ENCODE assay signal across 1 cellular context in the genomic region with DNA sequence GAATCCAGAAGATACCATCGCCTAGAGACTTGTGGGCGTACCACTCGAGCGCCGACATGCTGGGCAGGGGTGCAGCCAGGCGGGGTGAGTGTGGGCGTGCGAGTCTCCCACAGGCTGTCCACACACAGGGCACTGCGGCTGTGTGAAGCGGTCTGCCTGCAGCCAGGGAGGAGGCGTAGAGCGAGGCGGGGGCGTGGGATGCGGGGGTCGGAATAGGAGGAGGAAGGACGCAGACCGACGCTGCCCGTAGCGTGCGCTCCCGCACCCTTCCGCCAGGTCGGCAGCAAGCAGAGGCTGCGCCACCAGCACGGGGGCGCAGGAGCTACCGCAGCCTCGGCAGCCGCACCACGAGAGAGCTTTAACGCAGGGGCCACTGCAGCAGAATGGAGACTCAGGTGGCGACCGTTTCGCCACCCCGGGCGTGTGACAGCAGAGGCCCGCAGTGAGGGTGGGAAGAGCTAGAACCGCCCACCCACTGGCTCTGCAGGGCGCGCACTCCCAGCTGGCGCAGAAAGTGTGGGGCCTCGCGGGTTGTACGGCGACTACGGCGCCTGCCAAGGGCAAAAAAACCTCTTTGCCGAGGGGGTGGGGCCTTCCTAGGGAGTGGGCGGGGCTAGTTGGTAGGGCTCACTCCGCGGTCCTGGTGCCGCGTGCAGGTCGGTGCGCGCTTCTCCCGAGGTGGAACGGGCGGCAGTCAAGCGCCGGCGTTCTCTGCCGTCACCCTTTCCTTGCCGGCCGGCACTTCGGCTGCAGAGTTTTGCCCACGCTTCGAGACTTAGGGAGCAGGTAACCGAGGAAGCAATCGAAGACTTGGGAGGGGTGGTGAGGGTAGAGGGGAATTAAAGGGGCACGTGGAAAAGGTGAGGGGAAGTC.
TF ChIP-seq lines count a peak whose summit lies in the region.

Gene MBLAC2, minus strand, starts transcription at position 537 of the 873 bp plus-strand sequence. Its CDS starts 479 bp downstream, at position 58.
A gene with protein sequence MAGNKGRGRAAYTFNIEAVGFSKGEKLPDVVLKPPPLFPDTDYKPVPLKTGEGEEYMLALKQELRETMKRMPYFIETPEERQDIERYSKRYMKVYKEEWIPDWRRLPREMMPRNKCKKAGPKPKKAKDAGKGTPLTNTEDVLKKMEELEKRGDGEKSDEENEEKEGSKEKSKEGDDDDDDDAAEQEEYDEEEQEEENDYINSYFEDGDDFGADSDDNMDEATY (plus strand): TSS at position 630 of the 873 bp plus-strand sequence. CDS start 10,704 bp downstream, outside the sequence.

TF ChIP-seq in HEK293, 187 proteins besides CTCF, POLR2A, EP300 and RAD21 (continued from another document and continues in another):
- TF ChIP-seq, protein P1, sequence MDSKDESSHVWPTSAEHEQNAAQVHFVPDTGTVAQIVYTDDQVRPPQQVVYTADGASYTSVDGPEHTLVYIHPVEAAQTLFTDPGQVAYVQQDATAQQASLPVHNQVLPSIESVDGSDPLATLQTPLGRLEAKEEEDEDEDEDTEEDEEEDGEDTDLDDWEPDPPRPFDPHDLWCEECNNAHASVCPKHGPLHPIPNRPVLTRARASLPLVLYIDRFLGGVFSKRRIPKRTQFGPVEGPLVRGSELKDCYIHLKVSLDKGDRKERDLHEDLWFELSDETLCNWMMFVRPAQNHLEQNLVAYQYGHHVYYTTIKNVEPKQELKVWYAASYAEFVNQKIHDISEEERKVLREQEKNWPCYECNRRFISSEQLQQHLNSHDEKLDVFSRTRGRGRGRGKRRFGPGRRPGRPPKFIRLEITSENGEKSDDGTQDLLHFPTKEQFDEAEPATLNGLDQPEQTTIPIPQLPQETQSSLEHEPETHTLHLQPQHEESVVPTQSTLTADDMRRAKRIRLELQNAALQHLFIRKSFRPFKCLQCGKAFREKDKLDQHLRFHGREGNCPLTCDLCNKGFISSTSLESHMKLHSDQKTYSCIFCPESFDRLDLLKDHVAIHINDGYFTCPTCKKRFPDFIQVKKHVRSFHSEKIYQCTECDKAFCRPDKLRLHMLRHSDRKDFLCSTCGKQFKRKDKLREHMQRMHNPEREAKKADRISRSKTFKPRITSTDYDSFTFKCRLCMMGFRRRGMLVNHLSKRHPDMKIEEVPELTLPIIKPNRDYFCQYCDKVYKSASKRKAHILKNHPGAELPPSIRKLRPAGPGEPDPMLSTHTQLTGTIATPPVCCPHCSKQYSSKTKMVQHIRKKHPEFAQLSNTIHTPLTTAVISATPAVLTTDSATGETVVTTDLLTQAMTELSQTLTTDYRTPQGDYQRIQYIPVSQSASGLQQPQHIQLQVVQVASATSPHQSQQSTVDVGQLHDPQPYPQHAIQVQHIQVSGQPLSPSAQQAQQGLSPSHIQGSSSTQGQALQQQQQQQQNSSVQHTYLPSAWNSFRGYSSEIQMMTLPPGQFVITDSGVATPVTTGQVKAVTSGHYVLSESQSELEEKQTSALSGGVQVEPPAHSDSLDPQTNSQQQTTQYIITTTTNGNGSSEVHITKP (tag by site-specific recombination; IDR thresholded peaks at IDR 0.05): peak; percentile 98
- no peak for TF ChIP-seq ZNF514 (tag by site-specific recombination; IDR thresholded peaks at IDR 0.05)
- TF ChIP-seq KLF16 (tag by site-specific recombination; IDR thresholded peaks at IDR 0.05): peak; percentile 92
- TF ChIP-seq MEIS1 (CRISPR knock-in tag; IDR thresholded peaks at IDR 0.05; ENCODE audit: borderline replicate concordance): no peak; the same call in 1 of the 2 replicates
- TF ChIP-seq ZNF223 (tag by site-specific recombination; IDR thresholded peaks at IDR 0.05): peak; percentile 20
- TF ChIP-seq ZNF366 (tag by site-specific recombination; conservative IDR thresholded peaks at IDR 0.05): peak; percentile 76
- TF ChIP-seq, protein P2, sequence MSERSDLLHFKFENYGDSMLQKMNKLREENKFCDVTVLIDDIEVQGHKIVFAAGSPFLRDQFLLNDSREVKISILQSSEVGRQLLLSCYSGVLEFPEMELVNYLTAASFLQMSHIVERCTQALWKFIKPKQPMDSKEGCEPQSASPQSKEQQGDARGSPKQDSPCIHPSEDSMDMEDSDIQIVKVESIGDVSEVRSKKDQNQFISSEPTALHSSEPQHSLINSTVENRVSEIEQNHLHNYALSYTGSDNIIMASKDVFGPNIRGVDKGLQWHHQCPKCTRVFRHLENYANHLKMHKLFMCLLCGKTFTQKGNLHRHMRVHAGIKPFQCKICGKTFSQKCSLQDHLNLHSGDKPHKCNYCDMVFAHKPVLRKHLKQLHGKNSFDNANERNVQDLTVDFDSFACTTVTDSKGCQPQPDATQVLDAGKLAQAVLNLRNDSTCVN (tag by site-specific recombination; optimal IDR thresholded peaks at IDR 0.05): peak; percentile 90
- TF ChIP-seq FEZF1 (tag by site-specific recombination; IDR thresholded peaks at IDR 0.05): peak; percentile 68
- no peak for TF ChIP-seq ZNF169 (tag by site-specific recombination; IDR thresholded peaks at IDR 0.05)
- TF ChIP-seq ZNF324 (tag by site-specific recombination; IDR thresholded peaks at IDR 0.05): peak; percentile 78
- peak; percentile 64 for TF ChIP-seq ZNF76 (tag by site-specific recombination; IDR thresholded peaks at IDR 0.05; ENCODE audit: borderline replicate concordance, low read depth)
- peak; percentile 92 for TF ChIP-seq ZNF501 (tag by site-specific recombination; IDR thresholded peaks at IDR 0.05)
- TF ChIP-seq ZNF280D (tag by site-specific recombination; IDR thresholded peaks at IDR 0.05): no peak; the same call in 1 of the 2 replicates
- 0 out of 2 replicates have a peak, but pooled peaks have one; percentile 39 for TF ChIP-seq ZBTB21 (tag by site-specific recombination; IDR thresholded peaks at IDR 0.05)
- no peak for TF ChIP-seq ZFP41 (tag by site-specific recombination; IDR thresholded peaks at IDR 0.05; ENCODE audit: borderline replicate concordance)
- TF ChIP-seq ZFP37 (tag by site-specific recombination; IDR thresholded peaks at IDR 0.05): no peak; the same call in none of the 2 replicates
- no peak for TF ChIP-seq ZNF544 (tag by site-specific recombination; IDR thresholded peaks at IDR 0.05)
- TF ChIP-seq, protein P3, sequence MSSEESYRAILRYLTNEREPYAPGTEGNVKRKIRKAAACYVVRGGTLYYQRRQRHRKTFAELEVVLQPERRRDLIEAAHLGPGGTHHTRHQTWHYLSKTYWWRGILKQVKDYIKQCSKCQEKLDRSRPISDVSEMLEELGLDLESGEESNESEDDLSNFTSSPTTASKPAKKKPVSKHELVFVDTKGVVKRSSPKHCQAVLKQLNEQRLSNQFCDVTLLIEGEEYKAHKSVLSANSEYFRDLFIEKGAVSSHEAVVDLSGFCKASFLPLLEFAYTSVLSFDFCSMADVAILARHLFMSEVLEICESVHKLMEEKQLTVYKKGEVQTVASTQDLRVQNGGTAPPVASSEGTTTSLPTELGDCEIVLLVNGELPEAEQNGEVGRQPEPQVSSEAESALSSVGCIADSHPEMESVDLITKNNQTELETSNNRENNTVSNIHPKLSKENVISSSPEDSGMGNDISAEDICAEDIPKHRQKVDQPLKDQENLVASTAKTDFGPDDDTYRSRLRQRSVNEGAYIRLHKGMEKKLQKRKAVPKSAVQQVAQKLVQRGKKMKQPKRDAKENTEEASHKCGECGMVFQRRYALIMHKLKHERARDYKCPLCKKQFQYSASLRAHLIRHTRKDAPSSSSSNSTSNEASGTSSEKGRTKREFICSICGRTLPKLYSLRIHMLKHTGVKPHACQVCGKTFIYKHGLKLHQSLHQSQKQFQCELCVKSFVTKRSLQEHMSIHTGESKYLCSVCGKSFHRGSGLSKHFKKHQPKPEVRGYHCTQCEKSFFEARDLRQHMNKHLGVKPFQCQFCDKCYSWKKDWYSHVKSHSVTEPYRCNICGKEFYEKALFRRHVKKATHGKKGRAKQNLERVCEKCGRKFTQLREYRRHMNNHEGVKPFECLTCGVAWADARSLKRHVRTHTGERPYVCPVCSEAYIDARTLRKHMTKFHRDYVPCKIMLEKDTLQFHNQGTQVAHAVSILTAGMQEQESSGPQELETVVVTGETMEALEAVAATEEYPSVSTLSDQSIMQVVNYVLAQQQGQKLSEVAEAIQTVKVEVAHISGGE (tag by site-specific recombination; conservative IDR thresholded peaks at IDR 0.05; ENCODE audit: low read depth): peak; percentile 87
- TF ChIP-seq, protein P4, sequence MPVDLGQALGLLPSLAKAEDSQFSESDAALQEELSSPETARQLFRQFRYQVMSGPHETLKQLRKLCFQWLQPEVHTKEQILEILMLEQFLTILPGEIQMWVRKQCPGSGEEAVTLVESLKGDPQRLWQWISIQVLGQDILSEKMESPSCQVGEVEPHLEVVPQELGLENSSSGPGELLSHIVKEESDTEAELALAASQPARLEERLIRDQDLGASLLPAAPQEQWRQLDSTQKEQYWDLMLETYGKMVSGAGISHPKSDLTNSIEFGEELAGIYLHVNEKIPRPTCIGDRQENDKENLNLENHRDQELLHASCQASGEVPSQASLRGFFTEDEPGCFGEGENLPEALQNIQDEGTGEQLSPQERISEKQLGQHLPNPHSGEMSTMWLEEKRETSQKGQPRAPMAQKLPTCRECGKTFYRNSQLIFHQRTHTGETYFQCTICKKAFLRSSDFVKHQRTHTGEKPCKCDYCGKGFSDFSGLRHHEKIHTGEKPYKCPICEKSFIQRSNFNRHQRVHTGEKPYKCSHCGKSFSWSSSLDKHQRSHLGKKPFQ (tag by site-specific recombination; IDR thresholded peaks at IDR 0.05): peak; percentile 87
- peak; percentile 97 for TF ChIP-seq ZNF704 (tag by site-specific recombination; IDR thresholded peaks at IDR 0.05)
- TF ChIP-seq, protein P5, sequence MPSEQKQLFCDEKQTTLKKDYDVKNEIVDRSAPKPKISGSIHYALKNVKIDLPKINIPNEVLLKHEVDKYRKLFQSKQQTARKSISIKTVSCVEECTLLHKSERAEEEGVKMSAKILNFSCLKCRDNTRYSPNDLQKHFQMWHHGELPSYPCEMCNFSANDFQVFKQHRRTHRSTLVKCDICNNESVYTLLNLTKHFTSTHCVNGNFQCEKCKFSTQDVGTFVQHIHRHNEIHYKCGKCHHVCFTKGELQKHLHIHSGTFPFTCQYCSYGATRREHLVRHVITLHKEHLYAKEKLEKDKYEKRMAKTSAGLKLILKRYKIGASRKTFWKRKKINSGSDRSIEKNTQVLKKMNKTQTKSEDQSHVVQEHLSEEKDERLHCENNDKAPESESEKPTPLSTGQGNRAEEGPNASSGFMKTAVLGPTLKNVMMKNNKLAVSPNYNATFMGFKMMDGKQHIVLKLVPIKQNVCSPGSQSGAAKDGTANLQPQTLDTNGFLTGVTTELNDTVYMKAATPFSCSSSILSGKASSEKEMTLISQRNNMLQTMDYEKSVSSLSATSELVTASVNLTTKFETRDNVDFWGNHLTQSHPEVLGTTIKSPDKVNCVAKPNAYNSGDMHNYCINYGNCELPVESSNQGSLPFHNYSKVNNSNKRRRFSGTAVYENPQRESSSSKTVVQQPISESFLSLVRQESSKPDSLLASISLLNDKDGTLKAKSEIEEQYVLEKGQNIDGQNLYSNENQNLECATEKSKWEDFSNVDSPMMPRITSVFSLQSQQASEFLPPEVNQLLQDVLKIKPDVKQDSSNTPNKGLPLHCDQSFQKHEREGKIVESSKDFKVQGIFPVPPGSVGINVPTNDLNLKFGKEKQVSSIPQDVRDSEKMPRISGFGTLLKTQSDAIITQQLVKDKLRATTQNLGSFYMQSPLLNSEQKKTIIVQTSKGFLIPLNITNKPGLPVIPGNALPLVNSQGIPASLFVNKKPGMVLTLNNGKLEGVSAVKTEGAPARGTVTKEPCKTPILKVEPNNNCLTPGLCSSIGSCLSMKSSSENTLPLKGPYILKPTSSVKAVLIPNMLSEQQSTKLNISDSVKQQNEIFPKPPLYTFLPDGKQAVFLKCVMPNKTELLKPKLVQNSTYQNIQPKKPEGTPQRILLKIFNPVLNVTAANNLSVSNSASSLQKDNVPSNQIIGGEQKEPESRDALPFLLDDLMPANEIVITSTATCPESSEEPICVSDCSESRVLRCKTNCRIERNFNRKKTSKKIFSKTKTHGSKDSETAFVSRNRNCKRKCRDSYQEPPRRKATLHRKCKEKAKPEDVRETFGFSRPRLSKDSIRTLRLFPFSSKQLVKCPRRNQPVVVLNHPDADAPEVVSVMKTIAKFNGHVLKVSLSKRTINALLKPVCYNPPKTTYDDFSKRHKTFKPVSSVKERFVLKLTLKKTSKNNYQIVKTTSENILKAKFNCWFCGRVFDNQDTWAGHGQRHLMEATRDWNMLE (tag by site-specific recombination; conservative IDR thresholded peaks at IDR 0.05; ENCODE audit: low read depth): 0 out of 2 replicates have a peak, but pooled peaks have one; percentile 10
- TF ChIP-seq GLIS2 (tag by site-specific recombination; IDR thresholded peaks at IDR 0.05): peak; percentile 99
- peak; percentile 93; the same call in 1 of the 2 replicates for TF ChIP-seq ZFP69B (tag by site-specific recombination; IDR thresholded peaks at IDR 0.05)
- TF ChIP-seq ZNF843 (tag by site-specific recombination; IDR thresholded peaks at IDR 0.05): no peak; the same call in none of the 2 replicates
- TF ChIP-seq ZNF394 (tag by site-specific recombination; IDR thresholded peaks at IDR 0.05; ENCODE audit: borderline replicate concordance): peak; percentile 70; the same call in 1 of the 2 replicates
- TF ChIP-seq ZEB2 (tag by site-specific recombination; IDR thresholded peaks at IDR 0.05): peak; percentile 84
- TF ChIP-seq HOXD13 (CRISPR knock-in tag; IDR thresholded peaks at IDR 0.05; ENCODE audit: borderline replicate concordance): peak; percentile 66; the same call in 1 of the 2 replicates
